Comparison of ENCODE assay signal across 9 cellular contexts in the genomic region with DNA sequence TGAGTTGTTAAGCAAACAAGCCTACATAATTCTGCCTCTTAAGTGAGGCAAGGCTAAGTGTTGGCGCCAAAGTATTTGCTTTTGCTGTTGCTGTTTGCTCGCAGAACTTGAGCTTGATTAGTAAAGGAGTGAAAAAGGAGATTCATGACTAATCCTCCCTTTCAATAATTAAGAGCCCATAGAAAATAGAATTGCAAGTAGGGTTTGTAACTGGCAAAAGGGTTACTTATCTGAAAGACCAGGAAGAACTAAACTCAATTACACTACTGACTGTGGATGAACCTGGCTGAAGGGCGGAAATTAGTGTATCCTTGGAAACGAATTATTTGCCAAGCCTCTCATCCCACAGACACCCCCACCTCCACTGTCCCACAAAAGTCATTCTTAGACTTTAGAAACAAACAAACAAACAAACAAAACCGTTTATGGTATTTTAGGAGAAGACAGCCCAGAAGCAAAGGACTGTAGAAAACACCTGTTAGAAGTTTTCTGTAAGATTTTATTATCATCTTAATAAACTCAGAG. TPM values are rescaled to one million over a fixed set of nuclear protein-coding genes. Genes with fewer than 3 reads are reported as not detected.
DNase-seq lines count a peak whose midpoint lies in the region; ATAC-seq, FAIRE-seq and TF ChIP-seq lines count a peak whose summit lies in the region.
"Had no signal": no experiment of that assay in that cellular context is flagged by ENCODE, and none has a peak within 500 bp of the region (broad histone marks: within the 10 kb centered on the region; RNA-seq: fewer than 3 reads in every experiment).

No MANE protein-coding gene starts in this region.

- TF ChIP-seq POLR2A in HepG2 (IDR thresholded peaks at IDR 0.05; ENCODE audit: insufficient read depth in 1 of 2, low read depth in 2 of 2, low read length in 2 of 2) (no peak), thyroid gland (IDR thresholded peaks at IDR 0.05) (no peak)

- H3K4me3 Mint-ChIP-seq in activated T-cell treated with anti-CD3 and anti-CD28 coated beads, Interleukin-2, amount 50 U/mL, for 24 hours: peak overlapping the region; percentile 88
- peak overlapping the region; percentile 95 for H3K4me3 Mint-ChIP-seq in astrocyte (ENCODE audit: unreplicated experiment)

- peaks cover 4% of the 10 kb centered on the region for H3K4me1 ChIP-seq in astrocyte (ENCODE audit: insufficient read depth, low read length)
- H3K4me1 ChIP-seq in HepG2 (ENCODE audit: insufficient read depth, low read length): peaks cover 10% of the 10 kb centered on the region
- peaks cover 5 to 9% of the 10 kb centered on the region in 2 donors for H3K4me1 ChIP-seq in thyroid gland

- H3K4me3 ChIP-seq in astrocyte (ENCODE audit: insufficient read depth, low read depth, low read length) (peak overlapping the region; percentile 78), HepG2 (replicated peaks in 1 of 3; ENCODE audit: insufficient read depth in 1 of 3, low read depth in 2 of 3, low read length in 3 of 3) (peak overlapping the region; percentile 56 to 69 (median 57); a peak in 3 of 6 replicates), thyroid gland (replicated peaks in 1 of 3) (peak overlapping the region in 1 of 3 donors; percentile 76)

- WGBS in HepG2 (ENCODE audit: low lambda C conversion rate): 6% methylated on average over 5 of the region's 5 CpGs
- WGBS in thyroid gland, 2 donors: 20 to 22% methylated on average over 5 of the region's 5 CpGs

- H2AFZ ChIP-seq in astrocyte (ENCODE audit: low read depth, low read length) (peak overlapping the region; percentile 88), HepG2 (ENCODE audit: low read length) (no peak overlapping the region)

- FAIRE-seq in astrocyte (lab: Jason Lieb, UNC): no peak
- no peak for FAIRE-seq in HepG2 (lab: Jason Lieb, UNC)

- peaks cover 23% of the 10 kb centered on the region for H3K27me3 Mint-ChIP-seq in activated T-cell treated with anti-CD3 and anti-CD28 coated beads, Interleukin-2, amount 50 U/mL, for 24 hours
- H3K27me3 Mint-ChIP-seq in astrocyte (ENCODE audit: low read depth, unreplicated experiment): no peaks in the 10 kb centered on the region

- peaks cover 20% of the 10 kb centered on the region for H3K4me1 Mint-ChIP-seq in activated T-cell treated with anti-CD3 and anti-CD28 coated beads, Interleukin-2, amount 50 U/mL, for 24 hours (ENCODE audit: low read depth)
- H3K4me1 Mint-ChIP-seq in astrocyte (ENCODE audit: low read depth, unreplicated experiment): peaks cover 15% of the 10 kb centered on the region

- H4K20me1 ChIP-seq in astrocyte (ENCODE audit: insufficient read depth, low read length) (no peaks in the 10 kb centered on the region), HepG2 (ENCODE audit: insufficient read depth, low read length) (no peaks in the 10 kb centered on the region)

- H3K27ac Mint-ChIP-seq in activated T-cell treated with anti-CD3 and anti-CD28 coated beads, Interleukin-2, amount 50 U/mL, for 24 hours: no peak overlapping the region
- no peak overlapping the region for H3K27ac Mint-ChIP-seq in astrocyte (ENCODE audit: unreplicated experiment)

- TF ChIP-seq EP300 in HepG2 (IDR thresholded peaks at IDR 0.05; ENCODE audit: low read depth in 2 of 2, low read length in 2 of 2) (peak in 1 of 2 experiments; percentile 46; a peak in 1 of 4 replicates), HepG2 (CRISPR knock-in tag; IDR thresholded peaks at IDR 0.05; ENCODE audit: borderline replicate concordance) (no peak)

- in situ Hi-C loops in HepG2 (cut with HindIII; ENCODE audit: extremely low pct_ligation_motif_present, low pct_unique_long_range_greater_than_20kb): no loop called here

- no peaks in the 10 kb centered on the region for H3K36me3 ChIP-seq in astrocyte (ENCODE audit: insufficient read depth, low read length)
- H3K36me3 ChIP-seq in HepG2 (replicated peaks in 1 of 2; ENCODE audit: control insufficient read depth in 1 of 2, insufficient read depth in 2 of 2, low read length in 2 of 2): no peaks in the 10 kb centered on the region
- no peaks in the 10 kb centered on the region for H3K36me3 ChIP-seq in thyroid gland
- H3K36me3 ChIP-seq: right lobe of liver had no signal

- no peaks in the 10 kb centered on the region for H3K9me3 Mint-ChIP-seq in activated T-cell treated with anti-CD3 and anti-CD28 coated beads, Interleukin-2, amount 50 U/mL, for 24 hours
- H3K9me3 Mint-ChIP-seq in astrocyte (ENCODE audit: unreplicated experiment): no peaks in the 10 kb centered on the region

- TF ChIP-seq CTCF in astrocyte (IDR thresholded peaks at IDR 0.05; ENCODE audit: insufficient read depth, low read depth, low read length) (no peak), HepG2 (CRISPR knock-in tag; IDR thresholded peaks at IDR 0.05) (no peak), thyroid gland (IDR thresholded peaks at IDR 0.05) (no peak)

- TF ChIP-seq RAD21 in HepG2 (CRISPR knock-in tag; IDR thresholded peaks at IDR 0.05): no peak

- H3K27ac ChIP-seq in astrocyte (ENCODE audit: low read depth, low read length) (no peak overlapping the region), HepG2 (ENCODE audit: extremely low read length, insufficient read depth, low read length) (no peak overlapping the region), thyroid gland (peak overlapping the region in 2 of 3 donors; percentile 32 to 37)

- H3K79me2 ChIP-seq in astrocyte (ENCODE audit: insufficient read depth, low read length) (no peaks in the 10 kb centered on the region), HepG2 (ENCODE audit: insufficient read depth, low read length) (no peaks in the 10 kb centered on the region)

- POLR2A ChIA-PET in HepG2 (lab: Yijun Ruan, JAX): no interaction called here

- H3K27me3 ChIP-seq in astrocyte (ENCODE audit: insufficient read depth, low read length) (peaks cover 17% of the 10 kb centered on the region), HepG2 (ENCODE audit: control insufficient read depth in 1 of 2, insufficient read depth in 2 of 2, low read length in 2 of 2) (peaks cover 2 to 18% of the 10 kb centered on the region in 2 experiments; a peak in 4 of 5 replicates), thyroid gland (no peaks in the 10 kb centered on the region)
- H3K27me3 ChIP-seq: right lobe of liver had no signal

- H3K9ac ChIP-seq in astrocyte (ENCODE audit: low read length) (no peak overlapping the region), HepG2 (ENCODE audit: insufficient read depth, low read depth, low read length) (no peak overlapping the region)

- peaks cover 4% of the 10 kb centered on the region for H3K36me3 Mint-ChIP-seq in activated T-cell treated with anti-CD3 and anti-CD28 coated beads, Interleukin-2, amount 50 U/mL, for 24 hours (ENCODE audit: low read depth)
- H3K36me3 Mint-ChIP-seq in astrocyte (ENCODE audit: low read depth, unreplicated experiment): no peaks in the 10 kb centered on the region

- BruUV-seq in HepG2 (replicated peaks; lab: Mats Ljungman, UMichigan): no TSS peak

- intact Hi-C loops in HepG2 (cut with micrococcal nuclease; ENCODE audit: unreplicated experiment): loop anchor here (10.0 kb wide), 1 partner anchor 99 kb away; a partner anchor contains a TSS
- intact Hi-C loops in thyroid gland (cut with DNase I): no loop called here

- H3K9me3 ChIP-seq in astrocyte (ENCODE audit: insufficient read depth, low read depth, low read length): no peaks in the 10 kb centered on the region
- H3K9me3 ChIP-seq in HepG2 (ENCODE audit: low read length): no peaks in the 10 kb centered on the region
- H3K9me3 ChIP-seq in thyroid gland: no peaks in the 10 kb centered on the region
- H3K9me3 ChIP-seq: right lobe of liver had no signal

- CTCF ChIA-PET in HepG2 (lab: Yijun Ruan, JAX; ENCODE audit: low intra/inter-chr PET ratio, low total read pairs): no interaction called here

- ATAC-seq in HepG2: no peak
- no peak for ATAC-seq in HG02571 (IDR thresholded peaks at IDR 0.05; ENCODE audit: unreplicated experiment)

- H3K4me2 ChIP-seq in astrocyte (ENCODE audit: low read length) (peak overlapping the region; percentile 93), HepG2 (ENCODE audit: low read depth, low read length) (peak overlapping the region; percentile 96)

- DNase-seq in activated T-cell treated with anti-CD3 and anti-CD28 coated beads, Interleukin-2, amount 50 U/mL, for 24 hours: no peak
- DNase-seq in activated T-cell treated with anti-CD3 and anti-CD28 coated beads for 4 hours: no peak
- DNase-seq in astrocyte (ENCODE audit: low read depth): no peak
- no peak for DNase-seq in HepG2 (ENCODE audit: low spot score)
- DNase-seq in thyroid gland: no peak
- DNase-seq in SK-N-DZ (ENCODE audit: low spot score): no peak
- DNase-seq in NCI-H2081 treated with DMSO at 0.1 percent for 48 hours (lab: John Stamatoyannopoulos, UW): no peak

TF ChIP-seq in HepG2, 621 proteins besides CTCF, POLR2A, EP300 and RAD21 (continues in another document):
- TF ChIP-seq MIER3 (CRISPR knock-in tag; IDR thresholded peaks at IDR 0.05; ENCODE audit: borderline replicate concordance) (no peak), NR2F1 (CRISPR knock-in tag; IDR thresholded peaks at IDR 0.05) (no peak)

RNA-seq across cellular contexts. Expression of a gene that starts 0.4 kb away (rescaled TPM):
- total RNA-seq in astrocyte: 4.7 and 7.9 TPM in 2 replicates
- 0.02 and 0.15 TPM in 2 replicates for total RNA-seq in HepG2 (2016; rRNA removed; fragmentation: Illumina TruSeq; extraction: Trizol)
- not detected in 2 replicates for total RNA-seq in HepG2 (2016; cell fraction: cytosol; rRNA removed; fragmentation: Illumina TruSeq; extraction: Trizol; ENCODE audit: low read depth)
- total RNA-seq in HepG2 (2016; cell fraction: insoluble cytoplasmic fraction; rRNA removed; fragmentation: Illumina TruSeq; extraction: Trizol): 0.04 TPM in 1 of 2 replicates, not detected in the other
- not detected in 2 replicates for total RNA-seq in HepG2 (2016; cell fraction: membrane; rRNA removed; fragmentation: Illumina TruSeq; extraction: Trizol)
- not detected in 2 replicates for total RNA-seq in HepG2 (2016; cell fraction: nucleus; rRNA removed; fragmentation: Illumina TruSeq; extraction: Trizol)
- polyA plus RNA-seq in HepG2 (2011; rRNA removed): under 0.01 TPM in 1 of 2 replicates, not detected in the other
- polyA plus RNA-seq in HepG2 (2011; cell fraction: cytosol; rRNA removed): 0.01 TPM in 2 replicates
- 0.02 and 0.05 TPM in 2 replicates for polyA plus RNA-seq in HepG2 (2011; cell fraction: nucleus; rRNA removed)
- 0.01 TPM in 1 of 2 replicates, not detected in the other for polyA plus RNA-seq in HepG2 (2012)
- not detected in 2 replicates for polyA plus RNA-seq in HepG2 (2016; cell fraction: cytosol; fragmentation: Illumina TruSeq; extraction: Trizol; ENCODE audit: low read depth)
- polyA plus RNA-seq in HepG2 (2016; cell fraction: insoluble cytoplasmic fraction; fragmentation: Illumina TruSeq; extraction: Trizol; ENCODE audit: low read depth): not detected in 2 replicates
- not detected in 2 replicates for polyA plus RNA-seq in HepG2 (2016; cell fraction: membrane; fragmentation: Illumina TruSeq; extraction: Trizol; ENCODE audit: low read depth)
- not detected in 2 replicates for polyA plus RNA-seq in HepG2 (2016; cell fraction: nucleus; fragmentation: Illumina TruSeq; extraction: Trizol; ENCODE audit: insufficient read depth, low read depth)
- polyA minus RNA-seq in HepG2 (2011; rRNA and poly(A)+ RNA removed; ENCODE audit: low replicate concordance): 4.4 TPM in 1 of 2 replicates, not detected in the other
- not detected in 2 replicates for polyA minus RNA-seq in HepG2 (2011; cell fraction: cytosol; rRNA and poly(A)+ RNA removed)
- polyA minus RNA-seq in HepG2 (2011; cell fraction: nucleus; rRNA and poly(A)+ RNA removed): 0.12 TPM in 1 of 2 replicates, not detected in the other
- total RNA-seq in thyroid gland: 10 to 100 TPM in 1 of 4 donors, 1 to 10 TPM in 3; 4.5 to 12.2 (median 6.3) TPM
- polyA plus RNA-seq in SK-N-DZ (2014; cell fraction: cytosol; rRNA removed): 0.10 and 0.29 TPM in 2 replicates
- polyA plus RNA-seq in SK-N-DZ (2014; cell fraction: nucleus; rRNA removed): 0.04 and 0.13 TPM in 2 replicates

Comparison
In these comparisons a context has a peak if more than half of its experiments do, and no peak if none do; other contexts are left out.
1. H3K27ac ChIP-seq: peak in thyroid gland (2 of 3); none in astrocyte (single experiment) and HepG2 (single experiment).